In the genomic region with DNA sequence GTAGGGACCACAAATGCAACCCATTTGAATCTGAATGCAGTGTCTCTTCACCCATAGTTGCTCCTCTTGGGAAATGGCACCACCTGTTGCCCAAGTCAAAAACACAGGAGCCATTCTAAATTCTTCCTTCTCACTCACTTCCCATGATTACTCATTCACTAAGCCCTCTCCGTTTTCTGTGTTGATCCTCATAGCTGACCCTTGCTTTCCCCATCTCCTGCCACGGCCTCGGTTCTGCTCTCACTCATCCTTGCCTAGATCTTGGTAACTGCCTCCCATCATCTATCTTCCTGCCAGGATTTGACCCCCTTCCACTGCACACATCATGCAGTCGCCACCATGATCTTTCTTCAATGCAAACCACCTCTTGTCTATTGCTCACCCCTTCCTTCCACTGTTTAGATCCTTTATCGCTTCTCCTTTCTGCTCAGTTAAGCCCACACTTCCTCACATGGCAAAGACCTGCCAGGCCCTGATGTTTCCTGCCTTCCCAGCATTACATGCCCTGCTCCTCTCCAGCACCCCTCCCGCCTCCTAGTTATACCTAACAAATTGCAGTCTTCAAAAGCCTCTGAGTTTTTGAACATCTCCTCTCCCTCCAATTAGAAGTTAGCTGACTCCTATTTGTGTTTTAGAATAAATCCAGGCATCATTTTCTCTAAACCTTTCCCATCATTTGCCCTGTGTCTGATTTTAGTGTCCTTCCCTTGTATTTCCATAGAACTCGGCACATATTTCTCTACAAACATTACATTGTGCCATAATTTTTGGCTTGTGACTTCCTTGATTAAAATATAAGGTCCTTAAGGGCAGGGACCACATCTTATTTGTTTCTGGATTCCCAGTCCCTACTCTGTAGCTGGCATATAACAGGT, we compare ENCODE assay signal across 2 cellular contexts.
TF ChIP-seq lines count a peak whose summit lies in the region.

No MANE protein-coding gene starts in this region.

TF ChIP-seq in IMR-90, 13 proteins besides CTCF, POLR2A, EP300 and RAD21 (continued from another document):
- no peak for TF ChIP-seq MAZ (IDR thresholded peaks at IDR 0.05; ENCODE audit: borderline replicate concordance, low read depth, low read length)

TF ChIP-seq in WTC11, 78 proteins besides CTCF, POLR2A, EP300 and RAD21 (continued from another document):
- TF ChIP-seq, protein P1, sequence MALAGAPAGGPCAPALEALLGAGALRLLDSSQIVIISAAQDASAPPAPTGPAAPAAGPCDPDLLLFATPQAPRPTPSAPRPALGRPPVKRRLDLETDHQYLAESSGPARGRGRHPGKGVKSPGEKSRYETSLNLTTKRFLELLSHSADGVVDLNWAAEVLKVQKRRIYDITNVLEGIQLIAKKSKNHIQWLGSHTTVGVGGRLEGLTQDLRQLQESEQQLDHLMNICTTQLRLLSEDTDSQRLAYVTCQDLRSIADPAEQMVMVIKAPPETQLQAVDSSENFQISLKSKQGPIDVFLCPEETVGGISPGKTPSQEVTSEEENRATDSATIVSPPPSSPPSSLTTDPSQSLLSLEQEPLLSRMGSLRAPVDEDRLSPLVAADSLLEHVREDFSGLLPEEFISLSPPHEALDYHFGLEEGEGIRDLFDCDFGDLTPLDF (CRISPR knock-in tag; IDR thresholded peaks at IDR 0.05): no peak
- no peak for TF ChIP-seq SOX15 (CRISPR knock-in tag; IDR thresholded peaks at IDR 0.05)
- no peak for TF ChIP-seq RELA (CRISPR knock-in tag; IDR thresholded peaks at IDR 0.05; ENCODE audit: borderline replicate concordance)
- TF ChIP-seq NFYB (CRISPR knock-in tag; conservative IDR thresholded peaks at IDR 0.05; ENCODE audit: low read depth): no peak
- TF ChIP-seq MAX (CRISPR knock-in tag; IDR thresholded peaks at IDR 0.05): no peak
- no peak for TF ChIP-seq ZNF232 (CRISPR knock-in tag; IDR thresholded peaks at IDR 0.05)
- no peak for TF ChIP-seq IRF2 (CRISPR knock-in tag; IDR thresholded peaks at IDR 0.05; ENCODE audit: borderline replicate concordance, low read depth)
- no peak for TF ChIP-seq SMAD3 (CRISPR knock-in tag; IDR thresholded peaks at IDR 0.05; ENCODE audit: borderline replicate concordance)
- TF ChIP-seq SP1 (CRISPR knock-in tag; conservative IDR thresholded peaks at IDR 0.05): no peak
- TF ChIP-seq ZNF281 (CRISPR knock-in tag; IDR thresholded peaks at IDR 0.05): no peak
- no peak for TF ChIP-seq JAZF1 (CRISPR knock-in tag; IDR thresholded peaks at IDR 0.05)
- TF ChIP-seq TCF7 (CRISPR knock-in tag; IDR thresholded peaks at IDR 0.05; ENCODE audit: low read depth): no peak
- no peak for TF ChIP-seq ATF3 (CRISPR knock-in tag; conservative IDR thresholded peaks at IDR 0.05)
- no peak for TF ChIP-seq TP53 (CRISPR knock-in tag; IDR thresholded peaks at IDR 0.05)
- TF ChIP-seq RORB (CRISPR knock-in tag; IDR thresholded peaks at IDR 0.05): no peak
TF ChIP-seq in WTC11: peak in this region for 0.
